ENCODE assay signal across 2 cellular contexts in genomic region chrX:107454302-107454701, GRCh38.
A peak's percentile ranks its signal among the peaks of the same experiment; 100 is the strongest.
TF ChIP-seq lines count a peak whose summit lies in the region.

No MANE protein-coding gene starts in this region.

TF ChIP-seq in GM12878, 131 proteins besides CTCF, POLR2A, EP300 and RAD21 (continued from another document):
- TF ChIP-seq BCL11A (IDR thresholded peaks at IDR 0.05; ENCODE audit: low read depth, low read length) (no peak), MTA2 (IDR thresholded peaks at IDR 0.05; ENCODE audit: low read depth) (peak; percentile 46; the same call in 1 of the 2 replicates), IKZF2 (IDR thresholded peaks at IDR 0.05) (peak; percentile 66 to 67), ELK1 (IDR thresholded peaks at IDR 0.05; ENCODE audit: low read depth, low read length) (no peak), RUNX3 (IDR thresholded peaks at IDR 0.05; ENCODE audit: low read length) (peak; percentile 26; the same call in 1 of the 2 replicates), WRNIP1 (IDR thresholded peaks at IDR 0.05; ENCODE audit: borderline replicate concordance, low read depth, low read length) (no peak), IKZF1 (conservative IDR thresholded peaks at IDR 0.05) (0 out of 2 replicates have a peak, but pooled peaks have one; percentile 20), SMARCA5 (IDR thresholded peaks at IDR 0.05) (no peak)

TF ChIP-seq in HepG2, 621 proteins besides CTCF, POLR2A, EP300 and RAD21 (continued from another document):
- TF ChIP-seq YEATS2 (CRISPR knock-in tag; IDR thresholded peaks at IDR 0.05; ENCODE audit: borderline replicate concordance) (no peak), SETDB1 (CRISPR knock-in tag; IDR thresholded peaks at IDR 0.05; ENCODE audit: borderline replicate concordance) (no peak), SIX1 (CRISPR knock-in tag; IDR thresholded peaks at IDR 0.05; ENCODE audit: borderline replicate concordance) (no peak), ZNF138 (CRISPR knock-in tag; IDR thresholded peaks at IDR 0.05; ENCODE audit: low read depth) (no peak), SAFB2 (CRISPR knock-in tag; IDR thresholded peaks at IDR 0.05; ENCODE audit: borderline replicate concordance, low read depth) (no peak), ZNF432 (CRISPR knock-in tag; IDR thresholded peaks at IDR 0.05; ENCODE audit: borderline replicate concordance) (no peak), ZNF264 (CRISPR knock-in tag; IDR thresholded peaks at IDR 0.05) (no peak), HNRNPLL (IDR thresholded peaks at IDR 0.05; ENCODE audit: low read depth, low read length, poor library complexity, severe bottlenecking) (no peak)
TF ChIP-seq in HepG2: peak in this region for 0.
